In genomic region chr4:139808381-139809206, GRCh38 we compare ENCODE assay signal across 9 cellular contexts.
DNase-seq lines count a peak whose midpoint lies in the region; ATAC-seq and TF ChIP-seq lines count a peak whose summit lies in the region.
"Had no signal": no experiment of that assay in that cellular context is flagged by ENCODE, and none has a peak within 500 bp of the region (broad histone marks: within the 10 kb centered on the region; RNA-seq: fewer than 3 reads in every experiment).

No MANE protein-coding gene starts in this region.

- peaks cover 2 to 5% of the 10 kb centered on the region in 2 donors for H3K27me3 Mint-ChIP-seq in natural killer cell (ENCODE audit: low read depth in 2 of 2)
- peaks cover 7 to 27% of the 10 kb centered on the region in 2 donors for H3K27me3 Mint-ChIP-seq in natural killer cell treated with Interleukin-12 subunit alpha and Interleukin-12 subunit beta and Interleukin-15 and Interleukin-18, amount 100 ng/mL, for 72 hours

- intact Hi-C loops in natural killer cell (cut with micrococcal nuclease) (no loop called here), lower lobe of right lung (cut with DNase I) (no loop called here), aorta (cut with DNase I) (no loop called here), posterior cingulate gyrus (cut with DNase I) (no loop called here)

- H3K27me3 ChIP-seq in lower lobe of right lung (ENCODE audit: low read depth) (no peaks in the 10 kb centered on the region), aorta (ENCODE audit: control insufficient read depth in 1 of 2, insufficient read depth in 2 of 2, low read length in 1 of 2) (no peaks in the 10 kb centered on the region)

- no peak overlapping the region for H3K4me3 Mint-ChIP-seq in natural killer cell
- no peak overlapping the region for H3K4me3 Mint-ChIP-seq in natural killer cell treated with Interleukin-12 subunit alpha and Interleukin-12 subunit beta and Interleukin-15 and Interleukin-18, amount 100 ng/mL, for 72 hours

- H3K9me3 ChIP-seq in lower lobe of right lung (no peaks in the 10 kb centered on the region), aorta (ENCODE audit: control insufficient read depth, low read length) (peaks cover 3% of the 10 kb centered on the region)

- H3K4me1 ChIP-seq in lower lobe of right lung (peaks cover 15% of the 10 kb centered on the region), aorta (ENCODE audit: control insufficient read depth in 1 of 2, insufficient read depth in 2 of 2, low read length in 2 of 2) (peaks cover 0 to 5% of the 10 kb centered on the region in 2 donors)

- peak overlapping the region; percentile 17 to 77 for H3K27ac Mint-ChIP-seq in natural killer cell
- no peak overlapping the region for H3K27ac Mint-ChIP-seq in natural killer cell treated with Interleukin-12 subunit alpha and Interleukin-12 subunit beta and Interleukin-15 and Interleukin-18, amount 100 ng/mL, for 72 hours

- no peaks in the 10 kb centered on the region for H3K36me3 ChIP-seq in lower lobe of right lung
- no peaks in the 10 kb centered on the region for H3K36me3 ChIP-seq in aorta (ENCODE audit: control insufficient read depth in 1 of 2, insufficient read depth in 2 of 2, low read length in 1 of 2)

- TF ChIP-seq CTCF in natural killer cell (IDR thresholded peaks at IDR 0.05) (no peak), lower lobe of right lung (IDR thresholded peaks at IDR 0.05) (no peak)

- no peaks in the 10 kb centered on the region for H3K36me3 Mint-ChIP-seq in natural killer cell
- no peaks in the 10 kb centered on the region for H3K36me3 Mint-ChIP-seq in natural killer cell treated with Interleukin-12 subunit alpha and Interleukin-12 subunit beta and Interleukin-15 and Interleukin-18, amount 100 ng/mL, for 72 hours

- H3K4me3 ChIP-seq in lower lobe of right lung, result no peak overlapping the region
- no peak overlapping the region for H3K4me3 ChIP-seq in aorta (ENCODE audit: low read length in 2 of 2)

- WGBS in aorta, 2 donors, result 59 to 63% methylated on average over 7 of the region's 7 CpGs

- no peaks in the 10 kb centered on the region for H3K9me3 Mint-ChIP-seq in natural killer cell
- H3K9me3 Mint-ChIP-seq in natural killer cell treated with Interleukin-12 subunit alpha and Interleukin-12 subunit beta and Interleukin-15 and Interleukin-18, amount 100 ng/mL, for 72 hours, result no peaks in the 10 kb centered on the region

- in situ Hi-C loops in ACHN (cut with HindIII; ENCODE audit: low pct_ligation_motif_present, low pct_unique_long_range_greater_than_20kb, low sequenced_read_pairs), result no loop called here

- H3K4me1 Mint-ChIP-seq in natural killer cell, result peaks cover 15 to 23% of the 10 kb centered on the region in 2 donors
- peaks cover 13 to 16% of the 10 kb centered on the region in 2 donors for H3K4me1 Mint-ChIP-seq in natural killer cell treated with Interleukin-12 subunit alpha and Interleukin-12 subunit beta and Interleukin-15 and Interleukin-18, amount 100 ng/mL, for 72 hours (ENCODE audit: low read depth in 2 of 2)

- H3K27ac ChIP-seq in lower lobe of right lung (peak overlapping the region; percentile 20), aorta (ENCODE audit: low read depth in 1 of 2, low read length in 2 of 2) (no peak overlapping the region)

- ATAC-seq in natural killer cell (no peak), lower lobe of right lung (peak in 1 of 2 donors; percentile 18), aorta (ENCODE audit: low FRiP score) (peak; percentile 41)
- no peak for ATAC-seq in natural killer cell treated with Interleukin-12 subunit alpha and Interleukin-12 subunit beta and Interleukin-15 and Interleukin-18, amount 100 ng/mL, for 72 hours

- DNase-seq in natural killer cell (no peak), SW480 (ENCODE audit: low spot score) (peak; percentile 9), lower lobe of right lung (no peak), aorta (no peak), SIG-M5 treated with dmso at 0.1 percent for 504 hours (lab: John Stamatoyannopoulos, UW; ENCODE audit: unreplicated experiment) (no peak), posterior cingulate gyrus (no peak), ACHN (no peak)
- DNase-seq in natural killer cell treated with Interleukin-12 subunit alpha and Interleukin-12 subunit beta and Interleukin-15 and Interleukin-18, amount 100 ng/mL, for 72 hours (ENCODE audit: low spot score), result no peak
- DNase-seq: stimulated activated CD4-positive, alpha-beta T cell treated with anti-CD3 and anti-CD28 coated beads, Interleukin-2, amount 100 ng/mL, for 24 hours had no signal

Comparison
In these comparisons a context has a peak if more than half of its experiments do, and no peak if none do; other contexts are left out.
1. H3K27ac Mint-ChIP-seq: peak in natural killer cell (2 of 2); none in natural killer cell treated with Interleukin-12 subunit alpha and Interleukin-12 subunit beta and Interleukin-15 and Interleukin-18, amount 100 ng/mL, for 72 hours (0 of 2).